ENCODE assay signal across 7 cellular contexts in the genomic region with DNA sequence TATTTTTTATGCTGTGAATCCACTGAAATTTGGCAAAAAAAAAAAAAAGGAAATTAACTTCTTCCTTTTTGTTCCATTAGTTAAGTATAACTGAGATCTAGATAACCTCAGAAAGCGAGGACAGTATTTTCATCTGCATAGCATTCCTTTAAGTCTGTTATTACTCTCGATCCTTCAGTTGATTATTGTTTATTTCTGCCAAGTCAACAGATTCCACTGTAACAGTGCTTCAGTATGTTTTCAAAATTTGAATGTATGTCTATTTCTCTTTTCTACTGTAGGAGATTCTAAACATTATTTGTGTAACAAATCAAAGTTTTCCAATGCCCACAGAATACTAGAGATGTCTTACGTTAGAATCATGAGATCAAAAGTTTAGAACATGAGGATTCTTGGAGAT.
"Had no signal": no experiment of that assay in that cellular context is flagged by ENCODE, and none has a peak within 500 bp of the region (broad histone marks: within the 10 kb centered on the region; RNA-seq: fewer than 3 reads in every experiment).

No MANE protein-coding gene starts in this region.

- FAIRE-seq: HTR-8/SVneo had no signal

- H3K4me1 Mint-ChIP-seq: IgD-negative memory B cell had no signal

- H3K36me3 Mint-ChIP-seq: IgD-negative memory B cell had no signal

- H3K4me3 Mint-ChIP-seq: IgD-negative memory B cell had no signal

- H3K4me2 ChIP-seq: KMS-11 had no signal

- H3K9ac ChIP-seq: KMS-11 had no signal

- H3K27ac Mint-ChIP-seq: IgD-negative memory B cell had no signal

- H3K27ac ChIP-seq: HL-60, KMS-11 had no signal

- DNase-seq: IMR-90, KBM-7, KG1 had no signal
